Comparison of ENCODE assay signal across 1 cellular context in the genomic region with DNA sequence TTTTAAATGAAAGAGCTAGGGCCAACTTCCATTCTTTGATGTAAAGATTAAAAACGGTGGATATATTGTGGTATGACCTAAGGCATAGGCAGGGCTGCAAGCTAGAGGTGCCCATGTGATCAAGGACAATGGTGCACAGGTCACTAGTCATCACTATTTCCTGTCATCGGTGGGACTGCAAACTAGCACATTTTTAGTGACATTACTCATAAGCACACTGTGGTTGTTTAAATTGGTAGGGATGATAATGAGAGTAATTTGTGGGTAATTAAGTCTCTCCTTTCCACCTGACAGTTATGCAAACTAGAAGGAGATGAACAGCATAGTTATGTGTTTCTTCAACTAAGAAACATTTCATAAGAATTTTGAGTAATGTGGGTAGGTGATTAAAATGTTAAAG.
TF ChIP-seq lines count a peak whose summit lies in the region.

No MANE protein-coding gene starts in this region.

TF ChIP-seq in GM12878, 131 proteins besides CTCF, POLR2A, EP300 and RAD21 (continued from another document):
- TF ChIP-seq, protein P1, sequence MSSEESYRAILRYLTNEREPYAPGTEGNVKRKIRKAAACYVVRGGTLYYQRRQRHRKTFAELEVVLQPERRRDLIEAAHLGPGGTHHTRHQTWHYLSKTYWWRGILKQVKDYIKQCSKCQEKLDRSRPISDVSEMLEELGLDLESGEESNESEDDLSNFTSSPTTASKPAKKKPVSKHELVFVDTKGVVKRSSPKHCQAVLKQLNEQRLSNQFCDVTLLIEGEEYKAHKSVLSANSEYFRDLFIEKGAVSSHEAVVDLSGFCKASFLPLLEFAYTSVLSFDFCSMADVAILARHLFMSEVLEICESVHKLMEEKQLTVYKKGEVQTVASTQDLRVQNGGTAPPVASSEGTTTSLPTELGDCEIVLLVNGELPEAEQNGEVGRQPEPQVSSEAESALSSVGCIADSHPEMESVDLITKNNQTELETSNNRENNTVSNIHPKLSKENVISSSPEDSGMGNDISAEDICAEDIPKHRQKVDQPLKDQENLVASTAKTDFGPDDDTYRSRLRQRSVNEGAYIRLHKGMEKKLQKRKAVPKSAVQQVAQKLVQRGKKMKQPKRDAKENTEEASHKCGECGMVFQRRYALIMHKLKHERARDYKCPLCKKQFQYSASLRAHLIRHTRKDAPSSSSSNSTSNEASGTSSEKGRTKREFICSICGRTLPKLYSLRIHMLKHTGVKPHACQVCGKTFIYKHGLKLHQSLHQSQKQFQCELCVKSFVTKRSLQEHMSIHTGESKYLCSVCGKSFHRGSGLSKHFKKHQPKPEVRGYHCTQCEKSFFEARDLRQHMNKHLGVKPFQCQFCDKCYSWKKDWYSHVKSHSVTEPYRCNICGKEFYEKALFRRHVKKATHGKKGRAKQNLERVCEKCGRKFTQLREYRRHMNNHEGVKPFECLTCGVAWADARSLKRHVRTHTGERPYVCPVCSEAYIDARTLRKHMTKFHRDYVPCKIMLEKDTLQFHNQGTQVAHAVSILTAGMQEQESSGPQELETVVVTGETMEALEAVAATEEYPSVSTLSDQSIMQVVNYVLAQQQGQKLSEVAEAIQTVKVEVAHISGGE (CRISPR knock-in tag; IDR thresholded peaks at IDR 0.05): no peak
- TF ChIP-seq RELA (IDR thresholded peaks at IDR 0.05; ENCODE audit: borderline replicate concordance, partially characterized antibody) (no peak), ZBED1 (IDR thresholded peaks at IDR 0.05; ENCODE audit: borderline replicate concordance) (no peak), HCFC1 (IDR thresholded peaks at IDR 0.05; ENCODE audit: low read length) (no peak), SREBF2 (IDR thresholded peaks at IDR 0.05; ENCODE audit: low read length) (no peak), TAF1 (IDR thresholded peaks at IDR 0.05; ENCODE audit: borderline replicate concordance, low read depth, low read length) (no peak), ETV6 (conservative IDR thresholded peaks at IDR 0.05 in 1 of 2, IDR thresholded peaks at IDR 0.05 in 1 of 2; ENCODE audit: borderline replicate concordance in 1 of 2, low read depth in 1 of 2) (no peak), RB1 (IDR thresholded peaks at IDR 0.05; ENCODE audit: borderline replicate concordance) (no peak), PAX5 (IDR thresholded peaks at IDR 0.05; ENCODE audit: borderline replicate concordance, low read depth, low read length) (no peak), HDAC6 (IDR thresholded peaks at IDR 0.05; ENCODE audit: unreplicated experiment) (no peak), EGR1 (IDR thresholded peaks at IDR 0.05; ENCODE audit: borderline replicate concordance in 1 of 2, low read depth in 2 of 2, low read length in 2 of 2) (no peak), BACH1 (IDR thresholded peaks at IDR 0.05; ENCODE audit: borderline replicate concordance) (peak; percentile 76; the same call in 1 of the 2 replicates), STAT1 (conservative IDR thresholded peaks at IDR 0.05) (no peak), SUZ12 (IDR thresholded peaks at IDR 0.05; ENCODE audit: unreplicated experiment) (no peak), ASH2L (IDR thresholded peaks at IDR 0.05; ENCODE audit: borderline replicate concordance, low read depth) (no peak)
- TF ChIP-seq, protein P2, sequence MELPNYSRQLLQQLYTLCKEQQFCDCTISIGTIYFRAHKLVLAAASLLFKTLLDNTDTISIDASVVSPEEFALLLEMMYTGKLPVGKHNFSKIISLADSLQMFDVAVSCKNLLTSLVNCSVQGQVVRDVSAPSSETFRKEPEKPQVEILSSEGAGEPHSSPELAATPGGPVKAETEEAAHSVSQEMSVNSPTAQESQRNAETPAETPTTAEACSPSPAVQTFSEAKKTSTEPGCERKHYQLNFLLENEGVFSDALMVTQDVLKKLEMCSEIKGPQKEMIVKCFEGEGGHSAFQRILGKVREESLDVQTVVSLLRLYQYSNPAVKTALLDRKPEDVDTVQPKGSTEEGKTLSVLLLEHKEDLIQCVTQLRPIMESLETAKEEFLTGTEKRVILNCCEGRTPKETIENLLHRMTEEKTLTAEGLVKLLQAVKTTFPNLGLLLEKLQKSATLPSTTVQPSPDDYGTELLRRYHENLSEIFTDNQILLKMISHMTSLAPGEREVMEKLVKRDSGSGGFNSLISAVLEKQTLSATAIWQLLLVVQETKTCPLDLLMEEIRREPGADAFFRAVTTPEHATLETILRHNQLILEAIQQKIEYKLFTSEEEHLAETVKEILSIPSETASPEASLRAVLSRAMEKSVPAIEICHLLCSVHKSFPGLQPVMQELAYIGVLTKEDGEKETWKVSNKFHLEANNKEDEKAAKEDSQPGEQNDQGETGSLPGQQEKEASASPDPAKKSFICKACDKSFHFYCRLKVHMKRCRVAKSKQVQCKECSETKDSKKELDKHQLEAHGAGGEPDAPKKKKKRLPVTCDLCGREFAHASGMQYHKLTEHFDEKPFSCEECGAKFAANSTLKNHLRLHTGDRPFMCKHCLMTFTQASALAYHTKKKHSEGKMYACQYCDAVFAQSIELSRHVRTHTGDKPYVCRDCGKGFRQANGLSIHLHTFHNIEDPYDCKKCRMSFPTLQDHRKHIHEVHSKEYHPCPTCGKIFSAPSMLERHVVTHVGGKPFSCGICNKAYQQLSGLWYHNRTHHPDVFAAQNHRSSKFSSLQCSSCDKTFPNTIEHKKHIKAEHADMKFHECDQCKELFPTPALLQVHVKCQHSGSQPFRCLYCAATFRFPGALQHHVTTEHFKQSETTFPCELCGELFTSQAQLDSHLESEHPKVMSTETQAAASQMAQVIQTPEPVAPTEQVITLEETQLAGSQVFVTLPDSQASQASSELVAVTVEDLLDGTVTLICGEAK (IDR thresholded peaks at IDR 0.05; ENCODE audit: borderline replicate concordance): no peak
